Comparison of ENCODE assay signal across 18 cellular contexts in the genomic region with DNA sequence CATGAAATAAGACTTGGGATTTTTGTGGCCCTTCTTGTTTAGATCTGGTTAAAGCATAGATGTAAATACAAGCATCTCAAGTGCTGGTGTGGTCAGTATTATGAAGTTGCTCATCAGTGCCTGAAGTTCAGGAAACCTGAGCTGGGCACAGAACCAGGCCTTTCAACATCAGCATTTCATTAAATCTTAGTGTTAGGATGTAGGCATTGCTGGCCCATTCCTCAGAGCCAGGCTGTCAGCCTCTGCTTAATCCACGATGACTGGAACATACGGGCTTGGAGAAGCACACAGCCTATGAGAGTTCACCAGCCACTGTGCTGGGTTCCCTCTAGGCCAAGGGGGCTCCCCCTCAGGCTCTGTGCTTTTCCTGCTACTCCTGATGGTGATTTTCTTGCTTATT.
"Had no signal": no experiment of that assay in that cellular context is flagged by ENCODE, and none has a peak within 500 bp of the region (broad histone marks: within the 10 kb centered on the region; RNA-seq: fewer than 3 reads in every experiment).

No MANE protein-coding gene starts in this region.

- H3K4me1 ChIP-seq: gastroesophageal sphincter, right lobe of liver, stomach, suprapubic skin, vagina had no signal

- H3K4me3 ChIP-seq: gastroesophageal sphincter, lower lobe of right lung, right lobe of liver, stomach, suprapubic skin, vagina had no signal

- DNase-seq: activated CD4-positive, alpha-beta memory T cell treated with anti-CD3 and anti-CD28 coated beads for 36 hours; activated CD4-positive, alpha-beta T cell treated with anti-CD3 and anti-CD28 coated beads for 4 hours; activated CD4-positive, CD25-positive, alpha-beta regulatory T cell; activated naive CD4-positive, alpha-beta T cell treated with Interleukin-2 at 50 U/mL for 16 hours; activated T-cell treated with anti-CD3 and anti-CD28 coated beads, Interleukin-2, amount 50 U/mL, for 48 hours; head of caudate nucleus; lower lobe of right lung; naive B cell; nucleus accumbens; right lobe of liver; small intestine; stimulated activated CD4-positive, alpha-beta T cell treated with anti-CD3 and anti-CD28 coated beads, Interleukin-15, amount 100 ng/mL, for 24 hours; stomach; T-helper 1 cell; T-helper 9 cell had no signal

- H3K36me3 ChIP-seq: gastroesophageal sphincter, lower lobe of right lung, right lobe of liver, stomach, suprapubic skin, vagina had no signal

- H3K9me3 ChIP-seq: gastroesophageal sphincter, lower lobe of right lung, right lobe of liver, stomach, suprapubic skin, vagina had no signal

- H3K27me3 ChIP-seq: right lobe of liver, suprapubic skin, vagina had no signal

- H3K27ac ChIP-seq: gastroesophageal sphincter, lower lobe of right lung, right lobe of liver, stomach, suprapubic skin, vagina had no signal
